Comparison of ENCODE assay signal across 8 cellular contexts in the genomic region with DNA sequence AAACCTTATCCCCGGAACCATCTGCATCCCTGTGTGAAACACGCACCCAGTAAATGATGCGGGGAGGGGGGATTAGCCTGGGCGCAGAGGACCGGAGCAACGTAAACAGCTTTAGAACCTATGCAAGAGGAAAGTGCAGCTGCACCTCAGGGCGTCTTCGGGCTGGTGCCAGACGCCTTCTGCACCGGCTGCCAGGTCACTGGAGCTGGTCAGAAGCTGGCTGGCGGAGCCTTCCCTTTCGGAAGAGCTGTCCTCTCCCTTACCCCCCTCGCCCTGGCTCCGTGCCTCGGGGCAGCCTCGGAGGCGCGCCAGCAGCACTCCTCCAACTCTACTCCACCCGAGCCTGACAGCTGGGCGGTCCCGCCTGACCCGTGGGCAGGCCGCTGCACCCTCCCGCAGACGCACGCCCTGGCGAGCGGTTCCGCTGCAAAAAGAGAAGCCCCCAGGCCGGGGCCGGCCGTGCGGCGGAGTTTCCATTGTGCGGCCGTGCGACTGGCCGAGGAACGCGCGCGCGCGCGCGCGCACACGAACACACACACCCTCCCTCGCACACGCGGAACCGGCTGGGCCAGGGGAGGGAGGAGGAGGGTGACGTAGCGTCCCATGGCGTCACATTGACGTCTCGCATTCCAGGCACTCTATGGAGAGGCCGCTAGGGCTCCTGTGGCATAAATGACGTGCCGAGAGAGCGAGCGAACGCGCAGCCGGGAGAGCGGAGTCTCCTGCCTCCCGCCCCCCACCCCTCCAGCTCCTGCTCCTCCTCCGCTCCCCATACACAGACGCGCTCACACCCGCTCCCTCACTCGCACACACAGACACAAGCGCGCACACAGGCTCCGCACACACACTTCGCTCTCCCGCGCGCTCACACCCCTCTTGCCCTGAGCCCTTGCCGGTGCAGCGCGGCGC. TPM values are rescaled to one million over a fixed set of nuclear protein-coding genes. Genes with fewer than 3 reads are reported as not detected.
A peak's percentile ranks its signal among the peaks of the same experiment; 100 is the strongest.
DNase-seq lines count a peak whose midpoint lies in the region; ATAC-seq and TF ChIP-seq lines count a peak whose summit lies in the region.

NR4A3 (plus strand) TSS at position 699 of the 909 bp plus-strand sequence. CDS start 6,158 bp downstream, outside the sequence.

- H2AFZ ChIP-seq in DND-41 (ENCODE audit: low read depth, low read length) (peak within 1 kb of the TSS; percentile 61), GM23248 (peak within 1 kb of the TSS; percentile 90)

- H3K9me2 ChIP-seq in GM23248 (ENCODE audit: insufficient read depth): no peaks in the 10 kb centered on the region

- H3K9me3 ChIP-seq in DND-41 (ENCODE audit: insufficient read depth, low read length, severe bottlenecking): no peaks in the 10 kb centered on the region
- no peaks in the 10 kb centered on the region for H3K9me3 ChIP-seq in GM23248 (ENCODE audit: low read depth)

- no peaks in the 10 kb centered on the region; the same call in 1 of the 2 replicates for H3K36me3 ChIP-seq in DND-41 (ENCODE audit: insufficient read depth, low read length)
- no peaks in the 10 kb centered on the region for H3K36me3 ChIP-seq in GM23248 (ENCODE audit: low read depth)

- H3K27ac Mint-ChIP-seq in activated T-helper 17 cell treated with anti-CD3 and anti-CD28 coated beads, Interleukin-2, amount 50 U/mL, for 72 hours: peak within 1 kb of the TSS; percentile 92
- peak within 1 kb of the TSS; percentile 96 to 99 for H3K27ac Mint-ChIP-seq in natural killer cell

- H3K27me3 Mint-ChIP-seq in activated T-helper 17 cell treated with anti-CD3 and anti-CD28 coated beads, Interleukin-2, amount 50 U/mL, for 72 hours: no peaks in the 10 kb centered on the region
- H3K27me3 Mint-ChIP-seq in natural killer cell (ENCODE audit: low read depth in 2 of 2): peaks cover 35 to 37% of the 10 kb centered on the region in 2 donors

- H3K4me3 ChIP-seq in DND-41 (ENCODE audit: low read depth in 1 of 2, low read length in 2 of 2) (peak within 1 kb of the TSS; percentile 33 to 64; a peak in 3 of 4 replicates), GM23248 (peak within 1 kb of the TSS; percentile 85), fibroblast of mammary gland (ENCODE audit: control insufficient read depth, low read depth, low read length) (peak within 1 kb of the TSS; percentile 81)

- TF ChIP-seq CTCF in DND-41 (IDR thresholded peaks at IDR 0.05; ENCODE audit: borderline replicate concordance, extremely low read depth, low read length, poor library complexity, severe bottlenecking) (peak; percentile 20), fibroblast of mammary gland (conservative IDR thresholded peaks at IDR 0.05; ENCODE audit: control insufficient read depth, insufficient read depth, low read depth, low read length) (peak; percentile 11), natural killer cell (IDR thresholded peaks at IDR 0.05) (peak; percentile 23)

- H3F3A ChIP-seq in GM23248 (ENCODE audit: insufficient read depth): peaks cover 21% of the 10 kb centered on the region

- H3K4me1 Mint-ChIP-seq in activated T-helper 17 cell treated with anti-CD3 and anti-CD28 coated beads, Interleukin-2, amount 50 U/mL, for 72 hours: peaks cover 16% of the 10 kb centered on the region
- H3K4me1 Mint-ChIP-seq in natural killer cell: peaks cover 69 to 76% of the 10 kb centered on the region in 2 donors

- peak within 1 kb of the TSS; percentile 99 for H3K4me3 Mint-ChIP-seq in activated T-helper 17 cell treated with anti-CD3 and anti-CD28 coated beads, Interleukin-2, amount 50 U/mL, for 72 hours
- peak within 1 kb of the TSS; percentile 99 for H3K4me3 Mint-ChIP-seq in natural killer cell

- peak; percentile 34 for ATAC-seq in DND-41 (ENCODE audit: insufficient read depth, low read depth)
- peak; percentile 34 for ATAC-seq in activated T-helper 17 cell treated with anti-CD3 and anti-CD28 coated beads, Interleukin-2, amount 50 U/mL, for 72 hours (replicated peaks)
- ATAC-seq in natural killer cell: peak; percentile 42 to 67 (median 50)

- H3K4me1 ChIP-seq in DND-41 (ENCODE audit: insufficient read depth, low read length) (peaks cover 50% of the 10 kb centered on the region), GM23248 (ENCODE audit: insufficient read depth) (peaks cover 6% of the 10 kb centered on the region)

- H3K27me3 ChIP-seq in DND-41 (ENCODE audit: insufficient read depth, low read length, poor library complexity) (peaks cover 57% of the 10 kb centered on the region), GM23248 (replicated peaks; ENCODE audit: insufficient read depth) (no peaks in the 10 kb centered on the region)

- DNase-seq in DND-41: peak; percentile 67
- DNase-seq in GM23248: peak; percentile 99
- peak; percentile 96 for DNase-seq in LHCN-M2 (ENCODE audit: low read depth)
- DNase-seq in RPMI8226: peak; percentile 87
- DNase-seq in fibroblast of mammary gland (ENCODE audit: low read depth): peak; percentile 98
- DNase-seq in natural killer cell: peak; percentile 91
- peak; percentile 86 to 89 (median 87) for DNase-seq in stimulated activated naive CD4-positive, alpha-beta T cell (lab: John Stamatoyannopoulos, UW)

- WGBS in GM23248 (ENCODE audit: low coverage in 1 of 2, low lambda C conversion rate in 2 of 2, missing lambda C conversion rate in 2 of 2), 2 experiments: 1% methylated on average over 64 to 68 of the region's 83 CpGs

- peak within 1 kb of the TSS; percentile 96 for H3K4me2 ChIP-seq in DND-41 (ENCODE audit: insufficient read depth, low read length)
- peak within 1 kb of the TSS; percentile 98 for H3K4me2 ChIP-seq in GM23248 (ENCODE audit: unreplicated experiment)

- H4K20me1 ChIP-seq in DND-41 (ENCODE audit: insufficient read depth, low read length) (peaks cover 36% of the 10 kb centered on the region), GM23248 (ENCODE audit: insufficient read depth) (no peaks in the 10 kb centered on the region)

- peak within 1 kb of the TSS; percentile 47; the same call in 1 of the 2 replicates for H3K9ac ChIP-seq in DND-41 (ENCODE audit: low read depth, low read length)
- H3K9ac ChIP-seq in GM23248: peak within 1 kb of the TSS; percentile 96

- intact Hi-C loops in natural killer cell (cut with micrococcal nuclease): loop anchor here (2.0 to 10.0 kb wide), 4 partner anchors 85 to 767 kb away; partner anchors contain the start of gene STX17

- no peaks in the 10 kb centered on the region for H3K9me3 Mint-ChIP-seq in activated T-helper 17 cell treated with anti-CD3 and anti-CD28 coated beads, Interleukin-2, amount 50 U/mL, for 72 hours
- H3K9me3 Mint-ChIP-seq in natural killer cell: no peaks in the 10 kb centered on the region

- no peak within 1 kb of the TSS for H3K27ac ChIP-seq in DND-41 (ENCODE audit: low read length)
- peak within 1 kb of the TSS; percentile 97 for H3K27ac ChIP-seq in GM23248

- H3K79me2 ChIP-seq in DND-41 (ENCODE audit: insufficient read depth, low read length): no peaks in the 10 kb centered on the region
- H3K79me2 ChIP-seq in GM23248 (ENCODE audit: insufficient read depth): 0 out of 2 replicates have a peak, but pooled peaks cover 14% of the 10 kb centered on the region

- peaks cover 56% of the 10 kb centered on the region for H3K36me3 Mint-ChIP-seq in activated T-helper 17 cell treated with anti-CD3 and anti-CD28 coated beads, Interleukin-2, amount 50 U/mL, for 72 hours (ENCODE audit: low read depth)
- H3K36me3 Mint-ChIP-seq in natural killer cell: no peaks in the 10 kb centered on the region

- in situ Hi-C loops in GM23248 (cut with MboI): no loop called here

RNA-seq across cellular contexts. Expression of gene NR4A3, which starts in this region (rescaled TPM):
- 1.4 and 1.8 TPM in 2 replicates for total RNA-seq in GM23248 (2014; rRNA removed; shearing (Covaris generic))
- polyA plus RNA-seq in GM23248 (2016; fragmentation: Nextera tagmentation; extraction: Ambion mirVana): 0.56 and 1.0 TPM in 2 replicates
- 0.06 and 0.19 TPM in 2 replicates for total RNA-seq in LHCN-M2 (2014; rRNA removed)
- 0.07 TPM for polyA plus RNA-seq in LHCN-M2 (2012)
- 10 to 100 TPM in 1 of 2 donors, 1 to 10 TPM in 1; 4.8 to 42.0 TPM for total RNA-seq in activated T-helper 17 cell treated with anti-CD3 and anti-CD28 coated beads, Interleukin-2, amount 50 U/mL, for 72 hours
- 10 to 100 TPM; 31.1 to 43.4 (median 38.6) TPM for total RNA-seq in natural killer cell

Comparison
In these comparisons a context has a peak if more than half of its experiments do, and no peak if none do; other contexts are left out.
1. Peak in DNase-seq in LHCN-M2; RNA of the gene not detected or under 1 TPM.